Comparison of ENCODE assay signal across 16 cellular contexts in genomic region chr19:5333581-5334365, GRCh38. TPM values are rescaled to one million over a fixed set of nuclear protein-coding genes. Genes with fewer than 3 reads are reported as not detected.
DNase-seq lines count a peak whose midpoint lies in the region; ATAC-seq, FAIRE-seq and TF ChIP-seq lines count a peak whose summit lies in the region.
"Had no signal": no experiment of that assay in that cellular context is flagged by ENCODE, and none has a peak within 500 bp of the region (broad histone marks: within the 10 kb centered on the region; RNA-seq: fewer than 3 reads in every experiment).

No MANE protein-coding gene starts in this region.

- no peak for TF ChIP-seq RAD21 in GM12878 (IDR thresholded peaks at IDR 0.05; ENCODE audit: insufficient read depth, low read depth, low read length)

- no peak for TF ChIP-seq EP300 in GM12878 (IDR thresholded peaks at IDR 0.05; ENCODE audit: borderline replicate concordance in 1 of 2, control insufficient read depth in 1 of 2, low read depth in 2 of 2, low read length in 2 of 2)

- H3K27ac ChIP-seq in HEK293 (ENCODE audit: extremely low read depth, low read depth, low read length) (no peak overlapping the region), GM12878 (ENCODE audit: control insufficient read depth, insufficient read depth) (no peak overlapping the region), osteoblast (ENCODE audit: low read depth, low read length) (no peak overlapping the region)
- H3K27ac ChIP-seq: A549, GM23248 had no signal

- POLR2A ChIA-PET in HEK293 (lab: Yijun Ruan, JAX) (interaction anchor here (0.6 to 1.1 kb wide), 2 partner anchors 13 to 289 kb away, joined by 3 read pairs; partner anchors contain the start of genes SAFB and SAFB2), GM12878 (lab: Charles Lee) (interaction anchor here (0.7 to 1.4 kb wide), 3 partner anchors 10 to 365 kb away, joined by 3 to 10 read pairs (median 5); partner anchors contain the start of gene KDM4B)

- CTCF ChIA-PET in HEK293 (lab: Yijun Ruan, JAX): interaction anchor here (0.6 kb wide), 2 partner anchors 34 to 1085 kb away, joined by 3 to 4 read pairs; no protein-coding TSS in a partner anchor
- CTCF ChIA-PET in GM12878 (lab: Yijun Ruan, JAX): interaction anchor here (1.1 to 8.6 kb wide), 3 partner anchors 12 to 144 kb away, joined by 3 to 62 read pairs (median 4); no protein-coding TSS in a partner anchor

- no TSS peak for BruUV-seq in GM12878 (replicated peaks; lab: Mats Ljungman, UMichigan)

- H3K9ac ChIP-seq in GM12878 (ENCODE audit: control insufficient read depth, insufficient read depth, low read length): no peak overlapping the region
- H3K9ac ChIP-seq: GM23248 had no signal

- DNase-seq in Caki2 (ENCODE audit: low read depth): peak; percentile 39
- DNase-seq in GM12878 (ENCODE audit: low read depth, low spot score): no peak
- DNase-seq in osteoblast (ENCODE audit: insufficient read length, low spot score, missing footprints): peak; percentile 62
- DNase-seq in GDM1 (lab: John Stamatoyannopoulos, UW): no peak
- DNase-seq in SW480 (ENCODE audit: low spot score): no peak
- DNase-seq: CD8-positive, alpha-beta T cell; COR-L47; DND-41; GM23248; H9; Karpas-422 had no signal

- H3K27me3 ChIP-seq in GM12878 (replicated peaks in 1 of 2; ENCODE audit: control insufficient read depth in 2 of 2, insufficient read depth in 2 of 2, low read length in 1 of 2) (0 out of 4 replicates have a peak, but pooled peaks cover 0 to 5% of the 10 kb centered on the region in 2 experiments), osteoblast (ENCODE audit: insufficient read depth, low read length) (peaks cover 26% of the 10 kb centered on the region)

- in situ Hi-C loops in Caki2 (cut with HindIII; ENCODE audit: low pct_unique_long_range_greater_than_20kb, low sequenced_read_pairs) (no loop called here), GM12878 (cut with MboI) (no loop called here)

- no peaks in the 10 kb centered on the region for H3K9me3 ChIP-seq in HEK293 (ENCODE audit: control insufficient read depth, insufficient read depth, low read depth, low read length)
- H3K9me3 ChIP-seq in GM12878 (replicated peaks; ENCODE audit: control insufficient read depth, insufficient read depth, low read length): no peaks in the 10 kb centered on the region
- no peaks in the 10 kb centered on the region for H3K9me3 ChIP-seq in osteoblast (ENCODE audit: low read depth, low read length)
- H3K9me3 ChIP-seq: A549 had no signal

- ATAC-seq in GM12878 (peak; percentile 34), HG03565 (IDR thresholded peaks at IDR 0.05; ENCODE audit: unreplicated experiment) (no peak)
- ATAC-seq: A549; CD8-positive, alpha-beta T cell had no signal

- FAIRE-seq in GM12878 (lab: Jason Lieb, UNC): no peak
- FAIRE-seq: A549, HTR-8/SVneo had no signal

- TF ChIP-seq POLR2A in GM12878 (IDR thresholded peaks at IDR 0.05; ENCODE audit: low read depth, low read length): no peak

- H3K79me2 ChIP-seq in GM12878 (ENCODE audit: control insufficient read depth, insufficient read depth, low read length) (no peaks in the 10 kb centered on the region), osteoblast (ENCODE audit: insufficient read depth, low read length) (no peaks in the 10 kb centered on the region)

- H4K20me1 ChIP-seq in GM12878 (ENCODE audit: control insufficient read depth, insufficient read depth) (no peaks in the 10 kb centered on the region), osteoblast (ENCODE audit: insufficient read depth, low read length) (no peaks in the 10 kb centered on the region)

- TF ChIP-seq CTCF in HEK293 (tag by site-specific recombination; IDR thresholded peaks at IDR 0.05) (no peak), GM12878 (IDR thresholded peaks at IDR 0.05 in 2 of 3, conservative IDR thresholded peaks at IDR 0.05 in 1 of 3; ENCODE audit: control insufficient read depth in 2 of 3, extremely low read depth in 1 of 3, insufficient read depth in 1 of 3, low read depth in 3 of 3, low read length in 3 of 3) (no peak), osteoblast (IDR thresholded peaks at IDR 0.05; ENCODE audit: extremely low read depth, low read depth, low read length) (no peak)

- RAD21 ChIA-PET in GM12878 (lab: Charles Lee; ENCODE audit: unreplicated experiment): interaction anchor here (0.6 to 6.8 kb wide), 4 partner anchors 11 to 117 kb away, joined by 3 to 58 read pairs (median 4); no protein-coding TSS in a partner anchor

- SMC1A ChIA-PET in GM12878 (lab: Charles Lee; ENCODE audit: uncharacterized antibody, unreplicated experiment): interaction anchor here (0.6 to 2.4 kb wide), 5 partner anchors 10 to 132 kb away, joined by 3 to 11 read pairs (median 3); no protein-coding TSS in a partner anchor

- 14% methylated on average over 17 of the region's 17 CpGs for whole genome bisulfite sequencing in GM12878 (ENCODE audit: insufficient coverage, insufficient replicate concordance, low lambda C conversion rate, missing lambda C conversion rate)

- no peak overlapping the region for H3K4me3 ChIP-seq in HEK293 (ENCODE audit: low read depth, low read length)
- H3K4me3 ChIP-seq in GM12878: no peak overlapping the region
- H3K4me3 ChIP-seq in osteoblast (ENCODE audit: insufficient read depth, low read length): no peak overlapping the region
- H3K4me3 ChIP-seq: A549, GM23248 had no signal

- intact Hi-C loops in GM12878 (cut with micrococcal nuclease; ENCODE audit: unreplicated experiment): loop anchor here (10.0 kb wide), 1 partner anchor 49 kb away; no protein-coding TSS in a partner anchor

- H3K4me2 ChIP-seq in GM12878 (ENCODE audit: control insufficient read depth, insufficient read depth): peak overlapping the region; percentile 25; the same call in 1 of the 2 replicates
- H3K4me2 ChIP-seq in osteoblast (ENCODE audit: insufficient read depth, low read length): no peak overlapping the region
- H3K4me2 ChIP-seq: A549 had no signal

- H2AFZ ChIP-seq in GM12878 (ENCODE audit: control insufficient read depth, low read depth, low read length) (no peak overlapping the region), osteoblast (ENCODE audit: low read length) (no peak overlapping the region)
- H2AFZ ChIP-seq: GM23248 had no signal

- no peaks in the 10 kb centered on the region for H3K36me3 ChIP-seq in HEK293 (ENCODE audit: control insufficient read depth in 2 of 2, insufficient read depth in 1 of 2, low read length in 2 of 2)
- no peaks in the 10 kb centered on the region for H3K36me3 ChIP-seq in GM12878 (ENCODE audit: control insufficient read depth in 2 of 2, insufficient read depth in 2 of 2, low read length in 1 of 2)
- no peaks in the 10 kb centered on the region for H3K36me3 ChIP-seq in osteoblast (ENCODE audit: insufficient read depth, low read length)

- H3K4me1 ChIP-seq in HEK293 (ENCODE audit: control insufficient read depth, insufficient read depth, low read length): no peaks in the 10 kb centered on the region; the same call in 1 of the 2 replicates
- peaks cover 32% of the 10 kb centered on the region for H3K4me1 ChIP-seq in GM12878 (ENCODE audit: control insufficient read depth, insufficient read depth, low read length)
- no peaks in the 10 kb centered on the region for H3K4me1 ChIP-seq in osteoblast (ENCODE audit: insufficient read depth, low read length)

TF ChIP-seq in HEK293, 187 proteins besides CTCF, POLR2A, EP300 and RAD21 (continues in another document):
- TF ChIP-seq ZNF629 (tag by site-specific recombination; IDR thresholded peaks at IDR 0.05) (no peak), ZNF10 (tag by site-specific recombination; IDR thresholded peaks at IDR 0.05) (no peak), ZNF777 (tag by site-specific recombination; IDR thresholded peaks at IDR 0.05; ENCODE audit: borderline replicate concordance) (no peak), ZNF211 (tag by site-specific recombination; IDR thresholded peaks at IDR 0.05; ENCODE audit: low read depth) (no peak)

TF ChIP-seq in GM12878, 131 proteins besides CTCF, POLR2A, EP300 and RAD21 (continues in another document):
- TF ChIP-seq POLR2AphosphoS5 (IDR thresholded peaks at IDR 0.05; ENCODE audit: low read length): no peak
- TF ChIP-seq MAX (IDR thresholded peaks at IDR 0.05; ENCODE audit: low read depth, low read length): no peak
- no peak for TF ChIP-seq RFX5 (IDR thresholded peaks at IDR 0.05; ENCODE audit: low read depth, low read length)
- TF ChIP-seq SMAD1 (IDR thresholded peaks at IDR 0.05; ENCODE audit: low read depth, partially characterized antibody): no peak
- no peak for TF ChIP-seq NR2C1 (IDR thresholded peaks at IDR 0.05)

RNA-seq across cellular contexts. Expression of gene PTPRS, which starts 6.8 kb away (rescaled TPM):
- total RNA-seq in Caki2 (2014; rRNA removed; shearing (Covaris generic); ENCODE audit: low replicate concordance): 181 and 195 TPM in 2 replicates
- 98.4 and 119 TPM in 2 replicates for total RNA-seq in GM12878 (2013; cell fraction: nucleolus; rRNA removed)
- 1.1 and 1.2 TPM in 2 replicates for total RNA-seq in GM12878 (2014; rRNA removed)
- 0.64 and 0.85 TPM in 2 replicates for total RNA-seq in GM12878 (2014; rRNA removed; fragmentation: Illumina TruSeq; extraction: Trizol)
- 3.4 and 3.5 TPM in 2 replicates for total RNA-seq in GM12878 (2021)
- 2.1 TPM for polyA plus RNA-seq in GM12878 (2011; ENCODE audit: low read depth)
- 16.0 and 32.1 TPM in 2 replicates for polyA plus RNA-seq in GM12878 (2011; rRNA removed)
- polyA plus RNA-seq in GM12878 (2011; cell fraction: cytosol; rRNA removed): 35.9 and 45.1 TPM in 2 replicates
- polyA plus RNA-seq in GM12878 (2011; cell fraction: nucleus; rRNA removed): 194 and 236 TPM in 2 replicates
- 3.4 and 4.4 TPM in 2 replicates for polyA plus RNA-seq in GM12878 (2012)
- 0.14 and 0.57 TPM in 2 replicates for polyA plus RNA-seq in GM12878 (2014; fragmentation: Illumina TruSeq; extraction: Trizol)
- under 1 TPM; 0.09 to 0.23 TPM for polyA plus RNA-seq in GM12878 (2014; fragmentation: Nextera tagmentation; extraction: Ambion mirVana)
- 1.2 and 1.6 TPM in 2 replicates for polyA plus RNA-seq in GM12878 (2014; rRNA removed)
- under 1 TPM; 0.13 to 0.57 TPM for polyA plus RNA-seq in GM12878 (2016; fragmentation: Nextera tagmentation; extraction: Ambion mirVana)
- 71.4 and 114 TPM in 2 replicates for polyA minus RNA-seq in GM12878 (2011; rRNA and poly(A)+ RNA removed)
- polyA minus RNA-seq in GM12878 (2011; cell fraction: cytosol; rRNA and poly(A)+ RNA removed): 59.1 and 59.7 TPM in 2 replicates
- polyA minus RNA-seq in GM12878 (2011; cell fraction: nucleus; rRNA and poly(A)+ RNA removed): 41.0 and 72.5 TPM in 2 replicates
- 218 and 227 TPM in 2 replicates for total RNA-seq in osteoblast
- polyA plus RNA-seq: CD14-positive monocyte had no signal

Comparison
In these comparisons a context has a peak if more than half of its experiments do, and no peak if none do; other contexts are left out.
1. DNase-seq: peak in Caki2 (single experiment) and osteoblast (single experiment); none in GM12878 (single experiment), GDM1 (single experiment) and SW480 (single experiment).